ENCODE assay signal across 33 cellular contexts in the genomic region with DNA sequence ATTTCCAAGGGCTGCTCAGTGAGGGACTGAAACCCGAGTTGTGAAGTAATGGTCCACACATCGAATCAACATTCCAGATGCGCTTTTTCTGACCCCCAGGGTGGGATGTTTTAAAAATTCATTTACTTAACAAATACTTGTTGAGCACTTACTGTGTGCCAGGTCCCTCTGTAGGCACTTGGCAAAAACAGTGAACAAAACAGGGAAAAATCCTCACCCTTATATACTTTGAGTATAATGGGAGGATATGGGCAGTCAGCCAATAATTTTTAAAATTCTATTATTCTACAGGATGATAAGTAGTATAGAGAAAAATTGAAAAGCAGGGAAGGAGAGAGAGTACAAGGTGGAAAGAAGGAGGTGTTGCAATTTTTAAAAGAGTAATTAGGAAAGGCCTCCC.
"Had no signal": no experiment of that assay in that cellular context is flagged by ENCODE, and none has a peak within 500 bp of the region (broad histone marks: within the 10 kb centered on the region; RNA-seq: fewer than 3 reads in every experiment).

No MANE protein-coding gene starts in this region.

- H3K4me1 Mint-ChIP-seq: activated T-helper 17 cell treated with anti-CD3 and anti-CD28 coated beads, Interleukin-2, amount 50 U/mL, for 72 hours; central memory CD8-positive, alpha-beta T cell had no signal

- H3K36me3 Mint-ChIP-seq: activated CD8-positive, alpha-beta memory T cell treated with anti-CD3 and anti-CD28 coated beads, Interleukin-2, amount 10 ng/mL, durations not matched to agents 7 days and 5 days; activated naive CD8-positive, alpha-beta T cell treated with anti-CD3 and anti-CD28 coated beads for 36 hours; IgD-negative memory B cell had no signal

- ATAC-seq: activated CD8-positive, alpha-beta memory T cell treated with anti-CD3 and anti-CD28 coated beads, Interleukin-2, amount 10 ng/mL, durations not matched to agents 7 days and 5 days; activated T-cell treated with anti-CD3 and anti-CD28 coated beads, Interleukin-2, amount 50 U/mL, for 72 hours; activated T-helper 17 cell treated with anti-CD3 and anti-CD28 coated beads, Interleukin-2, amount 50 U/mL, for 72 hours had no signal

- H3K36me3 ChIP-seq: ascending aorta, cardiac muscle cell had no signal

- DNase-seq: activated CD4-positive, alpha-beta memory T cell treated with anti-CD3 and anti-CD28 coated beads, Interleukin-2, amount 10 ng/mL, durations not matched to agents 7 days and 5 days; activated CD4-positive, alpha-beta T cell treated with anti-CD3 and anti-CD28 coated beads for 1 hour; activated CD4-positive, alpha-beta T cell treated with anti-CD3 and anti-CD28 coated beads for 48 hours; activated CD4-positive, CD25-positive, alpha-beta regulatory T cell; activated CD8-positive, alpha-beta memory T cell treated with anti-CD3 and anti-CD28 coated beads for 24 hours; activated CD8-positive, alpha-beta memory T cell treated with anti-CD3 and anti-CD28 coated beads, Interleukin-2, amount 10 ng/mL, durations not matched to agents 7 days and 5 days; activated effector memory CD4-positive, alpha-beta T cell treated with anti-CD3 and anti-CD28 coated beads, Interleukin-2, amount 50 U/mL, for 16 hours; activated naive CD4-positive, alpha-beta T cell; activated naive CD4-positive, alpha-beta T cell treated with anti-CD3 and anti-CD28 coated beads, Interleukin-2, amount 50 U/mL, for 16 hours; activated naive CD8-positive, alpha-beta T cell treated with anti-CD3 and anti-CD28 coated beads for 36 hours; activated T-cell treated with anti-CD3 and anti-CD28 coated beads, Interleukin-2, amount 50 U/mL, for 1 hour; activated T-cell treated with anti-CD3 and anti-CD28 coated beads, Interleukin-2, amount 50 U/mL, for 72 hours; amniotic stem cell; Karpas-422; KBM-7; NCI-H1105; NCI-H1417 treated with DMSO at 0.1 percent for 48 hours; NCI-H1930; NCI-H2081 treated with DMSO at 0.1 percent for 48 hours; NCI-H2171; NCI-H510A; NCI-H526; Right ventricle myocardium superior; SW 1271; T-helper 1 cell; T-helper 2 cell; T-helper 9 cell had no signal

- H3K27me3 ChIP-seq: ascending aorta had no signal

- H3K4me3 ChIP-seq: ascending aorta, cardiac muscle cell had no signal

- H3K9me3 ChIP-seq: ascending aorta had no signal

- H3K27ac Mint-ChIP-seq: activated CD4-positive, alpha-beta memory T cell treated with anti-CD3 and anti-CD28 coated beads, Interleukin-2, amount 10 ng/mL, durations not matched to agents 7 days and 5 days; activated CD8-positive, alpha-beta memory T cell treated with anti-CD3 and anti-CD28 coated beads, Interleukin-2, amount 10 ng/mL, durations not matched to agents 7 days and 5 days; activated naive CD8-positive, alpha-beta T cell treated with anti-CD3 and anti-CD28 coated beads for 36 hours; activated T-cell treated with anti-CD3 and anti-CD28 coated beads, Interleukin-2, amount 50 U/mL, for 72 hours; activated T-helper 17 cell treated with anti-CD3 and anti-CD28 coated beads, Interleukin-2, amount 50 U/mL, for 72 hours; IgD-negative memory B cell had no signal

- H3K27ac ChIP-seq: cardiac muscle cell, VCaP had no signal

- H3K9me3 Mint-ChIP-seq: activated CD4-positive, alpha-beta memory T cell treated with anti-CD3 and anti-CD28 coated beads, Interleukin-2, amount 10 ng/mL, durations not matched to agents 7 days and 5 days; activated naive CD8-positive, alpha-beta T cell treated with anti-CD3 and anti-CD28 coated beads for 36 hours; activated T-cell treated with anti-CD3 and anti-CD28 coated beads, Interleukin-2, amount 50 U/mL, for 72 hours; activated T-helper 17 cell treated with anti-CD3 and anti-CD28 coated beads, Interleukin-2, amount 50 U/mL, for 72 hours; central memory CD8-positive, alpha-beta T cell; IgD-negative memory B cell had no signal

- H3K4me3 Mint-ChIP-seq: activated CD4-positive, alpha-beta memory T cell treated with anti-CD3 and anti-CD28 coated beads, Interleukin-2, amount 10 ng/mL, durations not matched to agents 7 days and 5 days; activated CD8-positive, alpha-beta memory T cell treated with anti-CD3 and anti-CD28 coated beads, Interleukin-2, amount 10 ng/mL, durations not matched to agents 7 days and 5 days; activated naive CD8-positive, alpha-beta T cell treated with anti-CD3 and anti-CD28 coated beads for 36 hours; activated T-cell treated with anti-CD3 and anti-CD28 coated beads, Interleukin-2, amount 50 U/mL, for 72 hours; activated T-helper 17 cell treated with anti-CD3 and anti-CD28 coated beads, Interleukin-2, amount 50 U/mL, for 72 hours; central memory CD8-positive, alpha-beta T cell; IgD-negative memory B cell had no signal
